ENCODE assay signal across 1 cellular context in genomic region chr11:64917663-64917995, GRCh38.
TF ChIP-seq lines count a peak whose summit lies in the region.

No MANE protein-coding gene starts in this region.

TF ChIP-seq in endothelial cell of umbilical vein, 7 proteins besides CTCF, POLR2A, EP300 and RAD21:
- TF ChIP-seq EZH2 (IDR thresholded peaks at IDR 0.05; ENCODE audit: borderline replicate concordance, low read depth, low read length, severe bottlenecking), result no peak
- TF ChIP-seq POLR2AphosphoS5 (IDR thresholded peaks at IDR 0.05; ENCODE audit: insufficient read depth, low read depth, low read length), result no peak
- TF ChIP-seq JUN (IDR thresholded peaks at IDR 0.05; ENCODE audit: borderline replicate concordance, insufficient read depth, insufficient read length, low read depth), result no peak
- TF ChIP-seq, protein P1, sequence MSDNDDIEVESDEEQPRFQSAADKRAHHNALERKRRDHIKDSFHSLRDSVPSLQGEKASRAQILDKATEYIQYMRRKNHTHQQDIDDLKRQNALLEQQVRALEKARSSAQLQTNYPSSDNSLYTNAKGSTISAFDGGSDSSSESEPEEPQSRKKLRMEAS (IDR thresholded peaks at IDR 0.05; ENCODE audit: insufficient read depth, insufficient read length), result no peak
- TF ChIP-seq FOS (IDR thresholded peaks at IDR 0.05; ENCODE audit: borderline replicate concordance, insufficient read depth, low read length), result no peak
- no peak for TF ChIP-seq MYC (IDR thresholded peaks at IDR 0.05; ENCODE audit: low read depth, low read length)
- no peak for TF ChIP-seq GATA2 (IDR thresholded peaks at IDR 0.05; ENCODE audit: insufficient read depth, insufficient read length, low read depth, low read length)
TF ChIP-seq in endothelial cell of umbilical vein: peak in this region for 0.
